In genomic region chr14:73739174-73739898, GRCh38 we compare ENCODE assay signal across 12 cellular contexts. TPM values are rescaled to one million over a fixed set of nuclear protein-coding genes. Genes with fewer than 3 reads are reported as not detected.
DNase-seq lines count a peak whose midpoint lies in the region; ATAC-seq, FAIRE-seq and TF ChIP-seq lines count a peak whose summit lies in the region.
"Had no signal": no experiment of that assay in that cellular context is flagged by ENCODE, and none has a peak within 500 bp of the region (broad histone marks: within the 10 kb centered on the region; RNA-seq: fewer than 3 reads in every experiment).

No MANE protein-coding gene starts in this region.

- no peaks in the 10 kb centered on the region for H3K27me3 Mint-ChIP-seq in stimulated activated naive CD8-positive, alpha-beta T cell treated with anti-CD3 and anti-CD28 coated beads, Interleukin-15, Interleukin-2, amounts not matched to agents 100 ng/mL and 50 ng/mL, for 24 hours
- no peaks in the 10 kb centered on the region for H3K27me3 Mint-ChIP-seq in stimulated activated naive CD8-positive, alpha-beta T cell treated with anti-CD3 and anti-CD28 coated beads, Interleukin-15, amount 100 ng/mL, for 72 hours

- H3K27ac Mint-ChIP-seq in stimulated activated naive CD8-positive, alpha-beta T cell treated with anti-CD3 and anti-CD28 coated beads, Interleukin-15, Interleukin-2, amounts not matched to agents 100 ng/mL and 50 ng/mL, for 24 hours = peak overlapping the region; percentile 52
- peak overlapping the region in 1 of 2 donors; percentile 19 for H3K27ac Mint-ChIP-seq in stimulated activated naive CD8-positive, alpha-beta T cell treated with anti-CD3 and anti-CD28 coated beads, Interleukin-15, amount 100 ng/mL, for 72 hours

- H2AFZ ChIP-seq in endothelial cell of umbilical vein (ENCODE audit: low read depth, low read length) = no peak overlapping the region
- no peak overlapping the region for H2AFZ ChIP-seq in osteoblast (ENCODE audit: low read length)

- BruUV-seq in endothelial cell of umbilical vein (replicated peaks; lab: Mats Ljungman, UMichigan) = TSS peak; percentile 32

- H3K4me2 ChIP-seq in endothelial cell of umbilical vein (ENCODE audit: insufficient read depth, low read length) (no peak overlapping the region), osteoblast (ENCODE audit: insufficient read depth, low read length) (no peak overlapping the region)

- CTCF ChIA-PET in endothelial cell of umbilical vein (lab: Charles Lee) = interaction anchor here (1.3 to 8.9 kb wide), 4 partner anchors 9 to 19 kb away, joined by 3 to 91 read pairs (median 49); a partner anchor contains a TSS

- DNase-seq in stimulated activated naive CD8-positive, alpha-beta T cell treated with anti-CD3 and anti-CD28 coated beads, Interleukin-15, amount 100 ng/mL, for 72 hours = no peak
- DNase-seq in endothelial cell of umbilical vein (ENCODE audit: low read depth, low spot score) (no peak), osteoblast (ENCODE audit: insufficient read length, low spot score, missing footprints) (peak; percentile 64), vagina (ENCODE audit: extremely low spot score in 2 of 2) (no peak), Kasumi-1 (lab: John Stamatoyannopoulos, UW) (no peak), NCI-H146 treated with DMSO at 0.1 percent for 48 hours (lab: John Stamatoyannopoulos, UW; ENCODE audit: unreplicated experiment) (no peak)
- DNase-seq: HFFc6, NCI-H1105 had no signal

- H3K4me1 ChIP-seq in endothelial cell of umbilical vein (ENCODE audit: control insufficient read depth, extremely low read depth, insufficient read depth, low read length) = peaks cover 45% of the 10 kb centered on the region
- peaks cover 40% of the 10 kb centered on the region for H3K4me1 ChIP-seq in osteoblast (ENCODE audit: insufficient read depth, low read length)
- H3K4me1 ChIP-seq in vagina = peaks cover 61% of the 10 kb centered on the region

- dilution Hi-C loops in endothelial cell of umbilical vein (cut with MboI; ENCODE audit: extremely low pct_ligation_motif_present, low sequenced_read_pairs) = no loop called here

- H3K9me3 ChIP-seq in endothelial cell of umbilical vein (replicated peaks; ENCODE audit: control insufficient read depth, insufficient read depth, low read length) (no peaks in the 10 kb centered on the region), osteoblast (ENCODE audit: low read depth, low read length) (no peaks in the 10 kb centered on the region), vagina (no peaks in the 10 kb centered on the region)

- POLR2A ChIA-PET in endothelial cell of umbilical vein (lab: Charles Lee) = interaction anchor here (0.6 to 3.0 kb wide), 2 partner anchors 11 to 14 kb away, joined by 7 to 31 read pairs; no protein-coding TSS in a partner anchor

- no peak overlapping the region for H3K9ac ChIP-seq in endothelial cell of umbilical vein (replicated peaks; ENCODE audit: extremely low read depth, insufficient read depth, low read length)

- peaks cover 9 to 26% of the 10 kb centered on the region in 2 experiments for H3K36me3 ChIP-seq in endothelial cell of umbilical vein (ENCODE audit: control insufficient read depth in 2 of 2, extremely low read depth in 1 of 2, insufficient read depth in 2 of 2, low read length in 2 of 2)
- H3K36me3 ChIP-seq in osteoblast (ENCODE audit: insufficient read depth, low read length) = peaks cover 47% of the 10 kb centered on the region
- H3K36me3 ChIP-seq in vagina = peaks cover 0 to 46% of the 10 kb centered on the region in 2 donors

- H3K4me3 ChIP-seq in endothelial cell of umbilical vein (replicated peaks in 1 of 3; ENCODE audit: insufficient read depth in 1 of 3, low read depth in 1 of 3, low read length in 3 of 3) (no peak overlapping the region), osteoblast (ENCODE audit: insufficient read depth, low read length) (no peak overlapping the region), vagina (no peak overlapping the region)

- no peak for ATAC-seq in stimulated activated naive CD8-positive, alpha-beta T cell treated with anti-CD3 and anti-CD28 coated beads, Interleukin-15, amount 100 ng/mL, for 72 hours
- no peak for ATAC-seq in esophagus mucosa

- no peak for FAIRE-seq in endothelial cell of umbilical vein (lab: Jason Lieb, UNC)
- FAIRE-seq: colon had no signal

- peaks cover 49% of the 10 kb centered on the region for H3K4me1 Mint-ChIP-seq in stimulated activated naive CD8-positive, alpha-beta T cell treated with anti-CD3 and anti-CD28 coated beads, Interleukin-15, Interleukin-2, amounts not matched to agents 100 ng/mL and 50 ng/mL, for 24 hours (ENCODE audit: low read depth)
- H3K4me1 Mint-ChIP-seq in stimulated activated naive CD8-positive, alpha-beta T cell treated with anti-CD3 and anti-CD28 coated beads, Interleukin-15, amount 100 ng/mL, for 72 hours = peaks cover 66% of the 10 kb centered on the region

- H3K9me3 Mint-ChIP-seq in stimulated activated naive CD8-positive, alpha-beta T cell treated with anti-CD3 and anti-CD28 coated beads, Interleukin-15, Interleukin-2, amounts not matched to agents 100 ng/mL and 50 ng/mL, for 24 hours = no peaks in the 10 kb centered on the region
- H3K9me3 Mint-ChIP-seq in stimulated activated naive CD8-positive, alpha-beta T cell treated with anti-CD3 and anti-CD28 coated beads, Interleukin-15, amount 100 ng/mL, for 72 hours = no peaks in the 10 kb centered on the region
- H3K9me3 Mint-ChIP-seq: HFFc6, neural crest cell had no signal

- peaks cover 81% of the 10 kb centered on the region for H3K79me2 ChIP-seq in endothelial cell of umbilical vein (ENCODE audit: control insufficient read depth, insufficient read depth, low read length)
- H3K79me2 ChIP-seq in osteoblast (ENCODE audit: insufficient read depth, low read length) = peaks cover 89% of the 10 kb centered on the region

- peaks cover 25% of the 10 kb centered on the region for H3K36me3 Mint-ChIP-seq in stimulated activated naive CD8-positive, alpha-beta T cell treated with anti-CD3 and anti-CD28 coated beads, Interleukin-15, Interleukin-2, amounts not matched to agents 100 ng/mL and 50 ng/mL, for 24 hours (ENCODE audit: low read depth)

- H3K9me1 ChIP-seq in endothelial cell of umbilical vein (replicated peaks; ENCODE audit: control insufficient read depth, extremely low read depth, insufficient read depth, low read length) = no peaks in the 10 kb centered on the region

- TF ChIP-seq CTCF in endothelial cell of umbilical vein (IDR thresholded peaks at IDR 0.05; ENCODE audit: extremely low read depth in 1 of 2, insufficient read depth in 1 of 2, low read depth in 1 of 2, low read length in 2 of 2) (no peak), osteoblast (IDR thresholded peaks at IDR 0.05; ENCODE audit: extremely low read depth, low read depth, low read length) (no peak), vagina (IDR thresholded peaks at IDR 0.05) (no peak)

- H3K27ac ChIP-seq in endothelial cell of umbilical vein (ENCODE audit: insufficient read depth, low read depth, low read length) (peak overlapping the region; percentile 96), osteoblast (ENCODE audit: low read depth, low read length) (no peak overlapping the region), vagina (peak overlapping the region; percentile 93)

- intact Hi-C loops in endothelial cell of umbilical vein (cut with micrococcal nuclease) = no loop called here
- intact Hi-C loops in vagina (cut with DNase I) = no loop called here

- no peak overlapping the region for H3K4me3 Mint-ChIP-seq in stimulated activated naive CD8-positive, alpha-beta T cell treated with anti-CD3 and anti-CD28 coated beads, Interleukin-15, Interleukin-2, amounts not matched to agents 100 ng/mL and 50 ng/mL, for 24 hours
- no peak overlapping the region for H3K4me3 Mint-ChIP-seq in stimulated activated naive CD8-positive, alpha-beta T cell treated with anti-CD3 and anti-CD28 coated beads, Interleukin-15, amount 100 ng/mL, for 72 hours
- H3K4me3 Mint-ChIP-seq: HFFc6, neural crest cell had no signal

- no peak for TF ChIP-seq POLR2A in endothelial cell of umbilical vein (IDR thresholded peaks at IDR 0.05; ENCODE audit: low read depth, low read length)
- TF ChIP-seq POLR2A in vagina (IDR thresholded peaks at IDR 0.05) = no peak

- H4K20me1 ChIP-seq in endothelial cell of umbilical vein (replicated peaks; ENCODE audit: control insufficient read depth, extremely low read depth, insufficient read depth, low read length) (no peaks in the 10 kb centered on the region), osteoblast (ENCODE audit: insufficient read depth, low read length) (peaks cover 64% of the 10 kb centered on the region)

- H3K27me3 ChIP-seq in endothelial cell of umbilical vein (ENCODE audit: control insufficient read depth in 2 of 2, insufficient read depth in 2 of 2, low read length in 2 of 2) (no peaks in the 10 kb centered on the region), osteoblast (ENCODE audit: insufficient read depth, low read length) (no peaks in the 10 kb centered on the region), vagina (no peaks in the 10 kb centered on the region)

TF ChIP-seq in endothelial cell of umbilical vein, 7 proteins besides CTCF, POLR2A, EP300 and RAD21:
- TF ChIP-seq GATA2 (IDR thresholded peaks at IDR 0.05; ENCODE audit: insufficient read depth, insufficient read length, low read depth, low read length) = no peak
- no peak for TF ChIP-seq MYC (IDR thresholded peaks at IDR 0.05; ENCODE audit: low read depth, low read length)

RNA-seq across cellular contexts. Expression of gene PNMA1, which starts 25.2 kb away (rescaled TPM):
- total RNA-seq in endothelial cell of umbilical vein (82.4 and 82.6 TPM in 2 replicates), osteoblast (40.1 and 40.2 TPM in 2 replicates), vagina (35.4 TPM), esophagus mucosa (11.6 TPM)
- polyA plus RNA-seq in endothelial cell of umbilical vein = 25.8 and 29.8 TPM in 2 replicates
- polyA plus RNA-seq in endothelial cell of umbilical vein (2011; cell fraction: cytosol; rRNA removed) = 33.5 and 34.9 TPM in 2 replicates
- 21.7 and 25.2 TPM in 2 replicates for polyA plus RNA-seq in endothelial cell of umbilical vein (2011; cell fraction: nucleus; rRNA removed)
- polyA plus RNA-seq in endothelial cell of umbilical vein (2012) = 48.9 and 63.0 TPM in 2 replicates
- polyA minus RNA-seq in endothelial cell of umbilical vein = 27.9 and 28.4 TPM in 2 replicates
- 12.2 TPM for polyA minus RNA-seq in endothelial cell of umbilical vein (2011; cell fraction: cytosol; rRNA and poly(A)+ RNA removed)
- 9.1 and 12.8 TPM in 2 replicates for polyA minus RNA-seq in endothelial cell of umbilical vein (2011; cell fraction: nucleus; rRNA and poly(A)+ RNA removed)
